Comparison of ENCODE assay signal across 12 cellular contexts in the genomic region with DNA sequence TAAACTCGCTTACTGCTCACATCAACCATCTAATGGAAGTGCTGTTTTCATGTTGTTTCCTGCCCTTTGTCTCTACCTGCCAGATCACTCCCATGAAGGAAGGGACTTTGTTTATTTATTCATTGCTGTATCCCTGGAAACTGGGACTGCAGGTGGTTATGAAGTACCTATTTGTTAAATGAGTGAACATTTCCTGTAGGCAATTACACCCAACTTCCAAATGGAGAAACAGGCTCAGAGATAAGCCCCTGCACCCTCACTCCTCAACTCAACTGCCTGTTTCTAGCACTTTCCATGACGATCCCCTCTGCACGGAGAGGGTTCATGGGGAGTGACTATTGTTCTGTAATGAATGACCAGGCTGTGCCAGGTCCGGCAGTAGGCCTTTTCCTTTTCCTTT.
DNase-seq lines count a peak whose midpoint lies in the region; ATAC-seq, FAIRE-seq and TF ChIP-seq lines count a peak whose summit lies in the region.
"Had no signal": no experiment of that assay in that cellular context is flagged by ENCODE, and none has a peak within 500 bp of the region (broad histone marks: within the 10 kb centered on the region; RNA-seq: fewer than 3 reads in every experiment).

No MANE protein-coding gene starts in this region.

- no peak for TF ChIP-seq CTCF in RWPE1 (conservative IDR thresholded peaks at IDR 0.05; ENCODE audit: low read depth)

- no peak for ATAC-seq in GM21526 (IDR thresholded peaks at IDR 0.05; ENCODE audit: low FRiP score, unreplicated experiment)

- H3K27ac ChIP-seq in RWPE1: peak overlapping the region; percentile 85
- H3K27ac ChIP-seq: GM23248 had no signal

- POLR2A ChIA-PET in RWPE1 (lab: Yijun Ruan, JAX; ENCODE audit: low non-redundant PET): interaction anchor here (1.2 kb wide), 1 partner anchor 31 kb away, joined by 3 read pairs; no protein-coding TSS in a partner anchor

- CTCF ChIA-PET in RWPE1 (lab: Yijun Ruan, JAX): interaction anchor here (0.6 kb wide), 1 partner anchor 13 kb away, joined by 3 read pairs; no protein-coding TSS in a partner anchor

- FAIRE-seq in islet of Langerhans (lab: Jason Lieb, UNC): peak; percentile 98

- peak; percentile 26 to 57 for DNase-seq in NCI-H526 (lab: John Stamatoyannopoulos, UW)
- DNase-seq in NCI-H526 treated with DMSO at 0.1 percent for 48 hours (lab: John Stamatoyannopoulos, UW): no peak
- peak; percentile 82 for DNase-seq in RWPE1 (ENCODE audit: low spot score)
- DNase-seq in superior temporal gyrus (ENCODE audit: extremely low spot score): peak; percentile 60
- no peak for DNase-seq in activated CD8-positive, alpha-beta memory T cell treated with anti-CD3 and anti-CD28 coated beads for 24 hours
- DNase-seq in GOT3 (lab: John Stamatoyannopoulos, UW): no peak
- DNase-seq: 8988T; activated naive CD4-positive, alpha-beta T cell; GM23248; occipital lobe had no signal

Comparison
In these comparisons a context has a peak if more than half of its experiments do, and no peak if none do; other contexts are left out.
1. DNase-seq: peak in NCI-H526 (2 of 2), RWPE1 (single experiment) and superior temporal gyrus (single experiment); none in NCI-H526 treated with DMSO at 0.1 percent for 48 hours (single experiment), activated CD8-positive, alpha-beta memory T cell treated with anti-CD3 and anti-CD28 coated beads for 24 hours (single experiment) and GOT3 (single experiment).